Comparison of ENCODE assay signal across 3 cellular contexts in genomic region chr1:16884487-16884886, GRCh38. TPM values are rescaled to one million over a fixed set of nuclear protein-coding genes. Genes with fewer than 3 reads are reported as not detected.
"Had no signal": no experiment of that assay in that cellular context is flagged by ENCODE, and none has a peak within 500 bp of the region (broad histone marks: within the 10 kb centered on the region; RNA-seq: fewer than 3 reads in every experiment).

No MANE protein-coding gene starts in this region.

RNA-seq across cellular contexts. Expression of gene RNU1-2, which starts 11.3 kb away (rescaled TPM):
- total RNA-seq: GM23248, GM23338, H4 had no signal
- polyA plus RNA-seq: GM23248, GM23338 had no signal
